ENCODE assay signal across 9 cellular contexts in the genomic region with DNA sequence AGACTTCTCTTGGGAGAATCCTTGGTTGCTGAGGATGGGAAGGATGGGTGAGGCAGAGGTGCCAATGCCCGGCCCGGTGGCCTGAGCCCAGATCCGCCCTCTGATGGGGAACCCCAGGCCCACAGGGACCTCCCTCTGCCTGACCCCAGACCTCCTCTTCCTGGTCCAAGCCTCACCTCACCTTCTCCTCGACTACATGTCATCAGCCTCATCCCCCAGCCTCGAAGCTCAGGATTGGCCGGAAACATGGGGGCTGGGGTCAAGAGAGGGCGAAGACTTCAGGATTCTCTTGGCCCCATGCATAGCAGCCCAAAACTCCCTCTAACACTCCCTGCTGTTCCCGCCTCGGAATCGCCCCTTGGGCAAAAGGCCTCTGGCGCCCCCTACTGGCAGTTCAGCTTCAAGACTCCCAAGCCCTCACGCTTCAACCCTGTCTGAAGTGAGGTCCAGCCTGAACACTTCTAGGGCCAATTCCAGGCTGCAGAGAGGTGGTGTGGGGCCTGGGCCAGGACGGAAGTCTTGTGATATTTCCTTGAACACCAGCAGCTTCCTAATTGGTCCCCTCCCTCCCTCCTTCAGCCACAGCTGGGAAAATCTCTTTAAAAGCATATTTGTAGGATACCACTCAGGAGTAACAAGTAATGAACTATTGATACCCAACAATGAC. TPM values are rescaled to one million over a fixed set of nuclear protein-coding genes. Genes with fewer than 3 reads are reported as not detected.
DNase-seq lines count a peak whose midpoint lies in the region; ATAC-seq and TF ChIP-seq lines count a peak whose summit lies in the region.
"Had no signal": no experiment of that assay in that cellular context is flagged by ENCODE, and none has a peak within 500 bp of the region (broad histone marks: within the 10 kb centered on the region; RNA-seq: fewer than 3 reads in every experiment).

No MANE protein-coding gene starts in this region.

- peaks cover 0 to 6% (median 4%) of the 10 kb centered on the region in 4 donors for H3K4me1 Mint-ChIP-seq in CD4-positive, alpha-beta memory T cell
- H3K4me1 Mint-ChIP-seq in HFFc6 (ENCODE audit: low read depth): peaks cover 34% of the 10 kb centered on the region

- no peak overlapping the region for H3K4me3 ChIP-seq in CD4-positive, alpha-beta memory T cell (ENCODE audit: low read length in 2 of 2)
- H3K4me3 ChIP-seq in cardiac fibroblast (replicated peaks in 1 of 2; ENCODE audit: low read depth in 2 of 2, low read length in 2 of 2) (no peak overlapping the region), kidney epithelial cell (ENCODE audit: low read depth, low read length) (no peak overlapping the region)

- peaks cover 4% of the 10 kb centered on the region for H3K4me1 ChIP-seq in CD4-positive, alpha-beta memory T cell (ENCODE audit: insufficient read depth, low read length)

- H3K27ac Mint-ChIP-seq in CD4-positive, alpha-beta memory T cell: peak overlapping the region in 3 of 7 donors; percentile 32 to 68 (median 50)
- no peak overlapping the region for H3K27ac Mint-ChIP-seq in HFFc6

- no peaks in the 10 kb centered on the region for H3K9me3 Mint-ChIP-seq in CD4-positive, alpha-beta memory T cell
- no peaks in the 10 kb centered on the region for H3K9me3 Mint-ChIP-seq in HFFc6
- H3K9me3 Mint-ChIP-seq: IgD-negative memory B cell had no signal

- POLR2A ChIA-PET in CD4-positive, alpha-beta memory T cell (lab: Charles Lee; ENCODE audit: partially characterized antibody): interaction anchor here (0.8 to 2.6 kb wide), 8 partner anchors 68 to 166 kb away, joined by 3 to 25 read pairs (median 5); a partner anchor contains a TSS

- H3K27me3 ChIP-seq in CD4-positive, alpha-beta memory T cell (ENCODE audit: insufficient read depth, low read length): no peaks in the 10 kb centered on the region
- peaks cover 3% of the 10 kb centered on the region for H3K27me3 ChIP-seq in kidney epithelial cell (ENCODE audit: control insufficient read depth, insufficient read depth, low read length)

- intact Hi-C loops in CD4-positive, alpha-beta memory T cell (cut with micrococcal nuclease): loop anchor here (1.0 to 2.0 kb wide), 6 partner anchors 71 to 253 kb away; a partner anchor contains a TSS

- no peak for ATAC-seq in HG03432 (IDR thresholded peaks at IDR 0.05; ENCODE audit: unreplicated experiment)

- H3K36me3 Mint-ChIP-seq in CD4-positive, alpha-beta memory T cell: no peaks in the 10 kb centered on the region
- H3K36me3 Mint-ChIP-seq in HFFc6 (ENCODE audit: low read depth): no peaks in the 10 kb centered on the region

- TF ChIP-seq CTCF in HFFc6 (IDR thresholded peaks at IDR 0.05) (peak; percentile 99), cardiac fibroblast (IDR thresholded peaks at IDR 0.05; ENCODE audit: low read depth, low read length) (peak; percentile 99), kidney epithelial cell (IDR thresholded peaks at IDR 0.05; ENCODE audit: insufficient read depth, low read length, poor library complexity, severe bottlenecking) (peak; percentile 98)

- no peak overlapping the region for H3K27ac ChIP-seq in CD4-positive, alpha-beta memory T cell (ENCODE audit: low read depth, low read length)

- H3K9me3 ChIP-seq in CD4-positive, alpha-beta memory T cell (ENCODE audit: control insufficient read depth in 1 of 2, low read length in 2 of 2): no peaks in the 10 kb centered on the region

- peak overlapping the region in 1 of 8 donors; percentile 11 for H3K4me3 Mint-ChIP-seq in CD4-positive, alpha-beta memory T cell
- no peak overlapping the region for H3K4me3 Mint-ChIP-seq in HFFc6

- CTCF ChIA-PET in CD4-positive, alpha-beta memory T cell (lab: Charles Lee; ENCODE audit: partially characterized antibody): interaction anchor here (0.5 to 10.6 kb wide), 36 partner anchors 8 to 465 kb away, joined by 3 to 215 read pairs (median 5); a partner anchor contains a TSS

- H3K27me3 Mint-ChIP-seq in CD4-positive, alpha-beta memory T cell: peaks cover 5 to 9% of the 10 kb centered on the region in 2 donors
- peaks cover 3% of the 10 kb centered on the region for H3K27me3 Mint-ChIP-seq in HFFc6 (ENCODE audit: insufficient read depth)

- H3K36me3 ChIP-seq in CD4-positive, alpha-beta memory T cell (ENCODE audit: insufficient read depth, low read length): no peaks in the 10 kb centered on the region
- no peaks in the 10 kb centered on the region for H3K36me3 ChIP-seq in kidney epithelial cell (ENCODE audit: control insufficient read depth, insufficient read depth, low read length)

- peak; percentile 80 to 86 (median 82) for DNase-seq in CD4-positive, alpha-beta memory T cell
- DNase-seq in HFFc6 (peak; percentile 65), NCI-H446 (lab: John Stamatoyannopoulos, UW) (peak; percentile 74 to 86), cardiac fibroblast (ENCODE audit: low read depth in 2 of 2) (peak; percentile 88 to 92), kidney epithelial cell (ENCODE audit: low read depth) (no peak)
- DNase-seq in activated CD4-positive, CD25-positive, alpha-beta regulatory T cell treated with anti-CD3 and anti-CD28 coated beads, Interleukin-2, amount 50 U/mL, for 72 hours: peak; percentile 93
- peak; percentile 95 to 96 for DNase-seq in stimulated activated CD4-positive, alpha-beta T cell treated with anti-CD3 and anti-CD28 coated beads, Interleukin-2, amount 100 ng/mL, for 24 hours

RNA-seq across cellular contexts. Expression of a gene that starts 47.2 kb away (rescaled TPM):
- total RNA-seq in CD4-positive, alpha-beta memory T cell: 100 to 1,000 TPM; 108 to 113 TPM
- 10 to 100 TPM; 23.0 to 30.6 TPM for polyA plus RNA-seq in CD4-positive, alpha-beta memory T cell
- total RNA-seq in HFFc6 (2021; fragmentation: NEBNext Ultra II Directional; extraction: Animal tissue kit (Norgen Biotek cat#: 25700)): 1 to 10 TPM; 1.8 to 3.8 (median 2.7) TPM
- 36.4 and 51.6 TPM in 2 replicates for total RNA-seq in kidney epithelial cell
